11 cellular contexts compared by ENCODE assay signal in the genomic region with DNA sequence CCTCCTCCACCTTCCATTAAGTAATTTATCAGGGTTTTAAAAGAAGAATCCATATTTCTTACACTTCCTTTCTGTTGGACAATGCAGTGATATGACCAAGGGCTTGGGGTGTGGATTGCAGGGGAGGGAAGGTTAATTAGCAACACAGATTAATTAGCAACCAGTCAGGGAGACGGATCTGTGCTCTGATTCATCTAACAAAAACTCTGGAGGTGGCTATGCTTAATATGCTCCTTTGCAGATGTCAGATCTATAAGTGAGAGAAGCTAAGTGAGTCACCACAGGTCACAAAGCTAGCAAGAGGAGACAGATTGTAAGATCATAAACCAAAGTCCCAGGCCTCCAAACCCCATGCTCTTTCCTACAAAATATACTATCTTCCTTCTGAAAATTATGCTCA.
DNase-seq lines count a peak whose midpoint lies in the region; ATAC-seq, FAIRE-seq and TF ChIP-seq lines count a peak whose summit lies in the region.
"Had no signal": no experiment of that assay in that cellular context is flagged by ENCODE, and none has a peak within 500 bp of the region (broad histone marks: within the 10 kb centered on the region; RNA-seq: fewer than 3 reads in every experiment).

No MANE protein-coding gene starts in this region.

- H3K27ac Mint-ChIP-seq in activated B cell treated with CpG ODN at 0.5 μM for 24 hours (peak overlapping the region; percentile 25), immature natural killer cell (peak overlapping the region; percentile 0 to 97 (median 36))

- no peaks in the 10 kb centered on the region for H3K36me3 ChIP-seq in ACC112 (ENCODE audit: insufficient read depth, low read length)
- H3K36me3 ChIP-seq in upper lobe of right lung: no peaks in the 10 kb centered on the region
- H3K36me3 ChIP-seq in transverse colon: no peaks in the 10 kb centered on the region
- H3K36me3 ChIP-seq: gastroesophageal sphincter had no signal

- POLR2A ChIA-PET in activated B cell treated with CpG ODN at 0.5 μM for 24 hours (lab: Charles Lee): interaction anchor here (1.9 kb wide), 1 partner anchor 17 kb away, joined by 11 read pairs; no protein-coding TSS in a partner anchor

- H3K4me3 Mint-ChIP-seq in activated B cell treated with CpG ODN at 0.5 μM for 24 hours (no peak overlapping the region), immature natural killer cell (no peak overlapping the region)

- H3K27ac ChIP-seq in ACC112 (ENCODE audit: low read depth, low read length) (peak overlapping the region; percentile 91), upper lobe of right lung (no peak overlapping the region), transverse colon (no peak overlapping the region)

- H3K9me3 ChIP-seq in upper lobe of right lung: no peaks in the 10 kb centered on the region
- no peaks in the 10 kb centered on the region for H3K9me3 ChIP-seq in transverse colon
- H3K9me3 ChIP-seq: gastroesophageal sphincter had no signal

- peak; percentile 39 for ATAC-seq in GM18909 (IDR thresholded peaks at IDR 0.05; ENCODE audit: poor library complexity, unreplicated experiment)
- no peak for ATAC-seq in activated B cell treated with CpG ODN at 0.5 μM for 24 hours (ENCODE audit: low read depth)
- no peak for ATAC-seq in upper lobe of right lung
- ATAC-seq: gastroesophageal sphincter had no signal

- H3K79me2 ChIP-seq in ACC112 (ENCODE audit: control insufficient read depth, insufficient read depth, low read length, unreplicated experiment): no peaks in the 10 kb centered on the region

- WGBS in transverse colon (ENCODE audit: low coverage in 1 of 2), 2 donors: 23% methylated on average over 1 of the region's 1 CpG; no CpG with 5 or more reads in 1 of the 2 donors

- CTCF ChIA-PET in activated B cell treated with CpG ODN at 0.5 μM for 24 hours (lab: Charles Lee): no interaction called here

- no peak for TF ChIP-seq CTCF in activated B cell treated with CpG ODN at 0.5 μM for 24 hours (IDR thresholded peaks at IDR 0.05)
- no peak for TF ChIP-seq CTCF in upper lobe of right lung (IDR thresholded peaks at IDR 0.05)
- no peak for TF ChIP-seq CTCF in transverse colon (IDR thresholded peaks at IDR 0.05)

- no peak overlapping the region for H2AFZ ChIP-seq in ACC112 (ENCODE audit: low read length, unreplicated experiment)

- H3K4me1 Mint-ChIP-seq in activated B cell treated with CpG ODN at 0.5 μM for 24 hours: peaks cover 42% of the 10 kb centered on the region
- H3K4me1 Mint-ChIP-seq in immature natural killer cell: peaks cover 45 to 59% of the 10 kb centered on the region in 2 donors

- DNase-seq in activated B cell treated with CpG ODN at 0.5 μM for 24 hours: no peak
- no peak for DNase-seq in immature natural killer cell
- no peak for DNase-seq in upper lobe of right lung
- DNase-seq in hepatic stellate cell (ENCODE audit: low spot score): no peak
- DNase-seq in H54 (ENCODE audit: insufficient read length, low spot score): no peak
- no peak for DNase-seq in transverse colon
- DNase-seq: aorta, NCI-H748 treated with DMSO at 0.1 percent for 48 hours had no signal

- no peak for TF ChIP-seq EP300 in transverse colon (IDR thresholded peaks at IDR 0.05; ENCODE audit: low read depth)

- no peak for FAIRE-seq in H54 (lab: Jason Lieb, UNC)

- H3K9me3 Mint-ChIP-seq in activated B cell treated with CpG ODN at 0.5 μM for 24 hours (no peaks in the 10 kb centered on the region), immature natural killer cell (no peaks in the 10 kb centered on the region)

- peaks cover 3% of the 10 kb centered on the region for H3K27me3 Mint-ChIP-seq in activated B cell treated with CpG ODN at 0.5 μM for 24 hours
- H3K27me3 Mint-ChIP-seq in immature natural killer cell (ENCODE audit: low read depth in 3 of 3): peaks cover 1 to 12% (median 9%) of the 10 kb centered on the region in 3 donors

- intact Hi-C loops in activated B cell treated with CpG ODN at 0.5 μM for 24 hours (cut with micrococcal nuclease) (no loop called here), upper lobe of right lung (cut with DNase I) (no loop called here), transverse colon (cut with DNase I; ENCODE audit: low total_unique reads) (no loop called here)

- H3K4me1 ChIP-seq in ACC112 (ENCODE audit: control insufficient read depth, insufficient read depth, low read length, unreplicated experiment) (peaks cover 53% of the 10 kb centered on the region), upper lobe of right lung (no peaks in the 10 kb centered on the region), transverse colon (peaks cover 0 to 11% (median 6%) of the 10 kb centered on the region in 4 donors)

- no peaks in the 10 kb centered on the region for H3K36me3 Mint-ChIP-seq in activated B cell treated with CpG ODN at 0.5 μM for 24 hours (ENCODE audit: low read depth)
- H3K36me3 Mint-ChIP-seq in immature natural killer cell: no peaks in the 10 kb centered on the region

- in situ Hi-C loops in transverse colon (cut with MboI; ENCODE audit: low pct_ligation_motif_present in 1 of 4, low pct_unique_long_range_greater_than_20kb in 1 of 4, low sequenced_read_pairs in 3 of 4): no loop called here

- no peak for TF ChIP-seq POLR2A in H54 (IDR thresholded peaks at IDR 0.05; ENCODE audit: low read depth, low read length)
- no peak for TF ChIP-seq POLR2A in transverse colon (IDR thresholded peaks at IDR 0.05)

- no peaks in the 10 kb centered on the region for H3K27me3 ChIP-seq in ACC112 (ENCODE audit: insufficient read depth, low read length)
- H3K27me3 ChIP-seq in upper lobe of right lung: no peaks in the 10 kb centered on the region
- H3K27me3 ChIP-seq in transverse colon: no peaks in the 10 kb centered on the region
- H3K27me3 ChIP-seq: gastroesophageal sphincter had no signal

- H3K4me3 ChIP-seq in ACC112 (ENCODE audit: low read depth, low read length): no peak overlapping the region
- H3K4me3 ChIP-seq in upper lobe of right lung: no peak overlapping the region
- no peak overlapping the region for H3K4me3 ChIP-seq in transverse colon
- H3K4me3 ChIP-seq: gastroesophageal sphincter had no signal
